1 cellular context compared by ENCODE assay signal in genomic region chr15:77420610-77421369, GRCh38.
TF ChIP-seq lines count a peak whose summit lies in the region.

Gene HMG20A, plus strand, starts transcription at chr15:77420888. Its CDS starts 37,520 bp downstream, at chr15:77458408.

TF ChIP-seq in HepG2, 621 proteins besides CTCF, POLR2A, EP300 and RAD21 (continued from another document and continues in another):
- TF ChIP-seq GATAD1 (CRISPR knock-in tag; IDR thresholded peaks at IDR 0.05) (peak; percentile 25; the same call in 1 of the 2 replicates), ZFX (CRISPR knock-in tag; IDR thresholded peaks at IDR 0.05; ENCODE audit: low read depth) (peak; percentile 87), GTF3A (CRISPR knock-in tag; conservative IDR thresholded peaks at IDR 0.05) (no peak), ZNF24 (IDR thresholded peaks at IDR 0.05) (peak; percentile 65; the same call in 1 of the 2 replicates), TEF (CRISPR knock-in tag; IDR thresholded peaks at IDR 0.05) (0 out of 2 replicates have a peak, but pooled peaks have one; percentile 33), NR2F1 (CRISPR knock-in tag; IDR thresholded peaks at IDR 0.05) (no peak), PATZ1 (CRISPR knock-in tag; IDR thresholded peaks at IDR 0.05) (peak; percentile 95), STAT6 (CRISPR knock-in tag; IDR thresholded peaks at IDR 0.05; ENCODE audit: borderline replicate concordance) (0 out of 2 replicates have a peak, but pooled peaks have one; percentile 59), E2F1 (CRISPR knock-in tag; IDR thresholded peaks at IDR 0.05) (0 out of 2 replicates have a peak, but pooled peaks have one; percentile 2), ATF1 (CRISPR knock-in tag; IDR thresholded peaks at IDR 0.05) (peak; percentile 92), ZNF558 (CRISPR knock-in tag; IDR thresholded peaks at IDR 0.05; ENCODE audit: borderline replicate concordance) (no peak), FOXA1 (IDR thresholded peaks at IDR 0.05) (no peak), FOXA1 (CRISPR knock-in tag; IDR thresholded peaks at IDR 0.05) (no peak), SOX6 (IDR thresholded peaks at IDR 0.05) (no peak), SOX6 (CRISPR knock-in tag; IDR thresholded peaks at IDR 0.05) (0 out of 2 replicates have a peak, but pooled peaks have one; percentile 19), KLF15 (CRISPR knock-in tag; IDR thresholded peaks at IDR 0.05; ENCODE audit: borderline replicate concordance) (peak; percentile 19; the same call in 1 of the 2 replicates), ATF2 (CRISPR knock-in tag; IDR thresholded peaks at IDR 0.05) (peak; percentile 26; the same call in 1 of the 2 replicates), SUZ12 (IDR thresholded peaks at IDR 0.05; ENCODE audit: low read depth, low read length) (peak; percentile 54), CC2D1A (CRISPR knock-in tag; IDR thresholded peaks at IDR 0.05) (no peak), ZNF512B (CRISPR knock-in tag; IDR thresholded peaks at IDR 0.05; ENCODE audit: borderline replicate concordance) (no peak), SRY (CRISPR knock-in tag; IDR thresholded peaks at IDR 0.05) (0 out of 2 replicates have a peak, but pooled peaks have one; percentile 74), ZNF687 (CRISPR knock-in tag; IDR thresholded peaks at IDR 0.05) (peak; percentile 71), TFDP1 (CRISPR knock-in tag; IDR thresholded peaks at IDR 0.05; ENCODE audit: borderline replicate concordance) (0 out of 2 replicates have a peak, but pooled peaks have one; percentile 17), ZNF691 (CRISPR knock-in tag; IDR thresholded peaks at IDR 0.05; ENCODE audit: borderline replicate concordance, low read depth) (peak; percentile 50; the same call in 1 of the 2 replicates), ZNF34 (CRISPR knock-in tag; IDR thresholded peaks at IDR 0.05; ENCODE audit: borderline replicate concordance) (peak; percentile 30; the same call in 1 of the 2 replicates), SP1 (IDR thresholded peaks at IDR 0.05) (no peak), SP1 (CRISPR knock-in tag; IDR thresholded peaks at IDR 0.05) (0 out of 2 replicates have a peak, but pooled peaks have one; percentile 41), ZNF567 (CRISPR knock-in tag; IDR thresholded peaks at IDR 0.05; ENCODE audit: borderline replicate concordance) (peak; percentile 65; the same call in 1 of the 2 replicates), ZFP41 (CRISPR knock-in tag; IDR thresholded peaks at IDR 0.05; ENCODE audit: borderline replicate concordance) (no peak), MAX (IDR thresholded peaks at IDR 0.05) (0 out of 2 replicates have a peak, but pooled peaks have one; percentile 1), SMAD1 (CRISPR knock-in tag; IDR thresholded peaks at IDR 0.05; ENCODE audit: borderline replicate concordance, low read depth) (0 out of 2 replicates have a peak, but pooled peaks have one; percentile 72), HOXA5 (CRISPR knock-in tag; IDR thresholded peaks at IDR 0.05) (0 out of 2 replicates have a peak, but pooled peaks have one; percentile 46), ZBTB34 (CRISPR knock-in tag; IDR thresholded peaks at IDR 0.05) (0 out of 2 replicates have a peak, but pooled peaks have one; percentile 33), DR1 (CRISPR knock-in tag; IDR thresholded peaks at IDR 0.05) (no peak), SSRP1 (CRISPR knock-in tag; IDR thresholded peaks at IDR 0.05) (peak; percentile 67; the same call in 1 of the 2 replicates), MEF2D (CRISPR knock-in tag; IDR thresholded peaks at IDR 0.05) (no peak; the same call in 1 of the 2 replicates), ZNF343 (CRISPR knock-in tag; IDR thresholded peaks at IDR 0.05) (peak; percentile 66; the same call in 1 of the 2 replicates), NONO (IDR thresholded peaks at IDR 0.05) (no peak), NONO (CRISPR knock-in tag; conservative IDR thresholded peaks at IDR 0.05) (no peak), ZSCAN29 (CRISPR knock-in tag; conservative IDR thresholded peaks at IDR 0.05) (0 out of 2 replicates have a peak, but pooled peaks have one; percentile 31), MIER2 (CRISPR knock-in tag; IDR thresholded peaks at IDR 0.05) (no peak), NR2C2 (CRISPR knock-in tag; IDR thresholded peaks at IDR 0.05; ENCODE audit: borderline replicate concordance) (peak; percentile 73)
